ENCODE assay signal across 12 cellular contexts in the genomic region with DNA sequence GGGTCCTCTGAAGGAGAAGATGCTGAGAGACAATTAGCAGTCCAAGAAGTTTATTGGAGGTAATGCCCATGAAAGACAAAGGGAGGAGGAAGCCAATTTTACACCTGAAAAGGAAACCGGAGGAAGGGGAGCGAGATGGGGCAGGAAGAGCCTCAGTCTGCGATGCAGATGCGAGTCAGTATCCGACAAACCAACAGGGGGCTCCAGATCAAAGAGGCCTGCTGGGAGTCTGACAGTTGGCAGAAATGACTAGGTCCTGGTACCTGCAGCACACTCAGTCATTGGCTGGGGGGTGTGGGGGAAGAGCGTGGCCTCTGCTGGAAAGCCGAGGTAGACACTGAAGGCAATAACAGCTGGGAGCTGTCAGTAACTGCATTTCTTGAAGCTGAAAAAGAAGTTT.
DNase-seq lines count a peak whose midpoint lies in the region; ATAC-seq and TF ChIP-seq lines count a peak whose summit lies in the region.
"Had no signal": no experiment of that assay in that cellular context is flagged by ENCODE, and none has a peak within 500 bp of the region (broad histone marks: within the 10 kb centered on the region; RNA-seq: fewer than 3 reads in every experiment).

No MANE protein-coding gene starts in this region.

- in situ Hi-C loops in transverse colon (cut with MboI; ENCODE audit: low pct_ligation_motif_present in 1 of 4, low pct_unique_long_range_greater_than_20kb in 1 of 4, low sequenced_read_pairs in 3 of 4), result no loop called here

- H3K36me3 ChIP-seq in transverse colon, result no peaks in the 10 kb centered on the region

- H3K27me3 ChIP-seq in transverse colon, result no peaks in the 10 kb centered on the region

- TF ChIP-seq CTCF in transverse colon (IDR thresholded peaks at IDR 0.05), result no peak

- no peak overlapping the region for H3K27ac ChIP-seq in transverse colon

- DNase-seq in NCI-H82 (lab: John Stamatoyannopoulos, UW) (peak; percentile 14), NCI-H82 treated with DMSO at 0.1 percent for 48 hours (lab: John Stamatoyannopoulos, UW; ENCODE audit: unreplicated experiment) (no peak), iPS-NIHi11 (ENCODE audit: low spot score) (peak; percentile 69), SIG-M5 treated with dmso at 0.1 percent for 504 hours (lab: John Stamatoyannopoulos, UW; ENCODE audit: unreplicated experiment) (no peak), Right ventricle myocardium superior (no peak), transverse colon (no peak)
- DNase-seq: activated naive CD8-positive, alpha-beta T cell treated with anti-CD3 and anti-CD28 coated beads, Interleukin-2, amount 10 ng/mL, durations not matched to agents 7 days and 5 days; HCEC 1CT; immature natural killer cell had no signal

- 45 to 48% methylated on average over 6 to 7 of the region's 7 CpGs for WGBS in transverse colon (ENCODE audit: low coverage in 1 of 2), 2 donors

- intact Hi-C loops in Right ventricle myocardium superior (cut with DNase I) (no loop called here), transverse colon (cut with DNase I; ENCODE audit: low total_unique reads) (no loop called here)

- no peaks in the 10 kb centered on the region for H3K4me1 ChIP-seq in transverse colon

- no peaks in the 10 kb centered on the region for H3K9me3 ChIP-seq in transverse colon

- TF ChIP-seq POLR2A in transverse colon (IDR thresholded peaks at IDR 0.05), result no peak

- peak; percentile 83 for ATAC-seq in GM21619 (IDR thresholded peaks at IDR 0.05; ENCODE audit: unreplicated experiment)
- peak; percentile 77 for ATAC-seq in HG03521 (IDR thresholded peaks at IDR 0.05; ENCODE audit: unreplicated experiment)
- ATAC-seq in Right ventricle myocardium superior (ENCODE audit: poor library complexity), result no peak
- ATAC-seq: Panc1 had no signal

- no peak for TF ChIP-seq EP300 in transverse colon (IDR thresholded peaks at IDR 0.05; ENCODE audit: low read depth)

- H3K4me3 ChIP-seq in transverse colon, result no peak overlapping the region

Comparison
In these comparisons a context has a peak if more than half of its experiments do, and no peak if none do; other contexts are left out.
1. DNase-seq: peak in NCI-H82 (single experiment) and iPS-NIHi11 (single experiment); none in NCI-H82 treated with DMSO at 0.1 percent for 48 hours (single experiment), SIG-M5 treated with dmso at 0.1 percent for 504 hours (single experiment), Right ventricle myocardium superior (single experiment) and transverse colon (single experiment).